Comparison of ENCODE assay signal across 30 cellular contexts in the genomic region with DNA sequence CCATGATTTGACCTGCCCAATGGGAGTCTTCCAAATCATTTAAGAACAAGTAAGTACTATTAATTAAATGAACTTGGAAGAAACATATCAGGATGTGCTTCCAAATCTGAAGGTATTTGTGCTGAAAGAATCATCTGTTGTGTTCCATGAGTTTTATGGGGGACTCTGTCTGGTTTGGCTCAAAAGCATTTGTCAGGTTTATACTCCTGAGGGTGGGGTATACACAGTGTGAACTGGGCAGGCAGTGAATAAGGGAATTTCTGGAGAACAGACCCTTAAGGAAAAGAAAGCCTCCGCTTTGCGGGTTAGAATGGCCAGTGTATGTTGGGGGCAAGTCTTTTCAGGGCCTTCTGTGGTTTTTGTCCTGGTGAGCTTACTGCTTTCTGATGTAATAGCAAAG.
"Had no signal": no experiment of that assay in that cellular context is flagged by ENCODE, and none has a peak within 500 bp of the region (broad histone marks: within the 10 kb centered on the region; RNA-seq: fewer than 3 reads in every experiment).

No MANE protein-coding gene starts in this region.

- ATAC-seq: gastrocnemius medialis, psoas muscle, upper lobe of right lung had no signal

- H3K27ac ChIP-seq: ascending aorta, epithelial cell of prostate, esophagus squamous epithelium, gastrocnemius medialis, left ventricle myocardium inferior, neutrophil, ovary, psoas muscle, suprapubic skin, tibial artery, upper lobe of right lung had no signal

- H3K9me3 ChIP-seq: ascending aorta, esophagus squamous epithelium, gastrocnemius medialis, left ventricle myocardium inferior, neutrophil, ovary, psoas muscle, suprapubic skin, tibial artery, upper lobe of right lung had no signal

- H3K4me3 ChIP-seq: ascending aorta, esophagus squamous epithelium, gastrocnemius medialis, left ventricle myocardium inferior, lung, ovary, psoas muscle, suprapubic skin, tibial artery, upper lobe of right lung had no signal

- H3K36me3 ChIP-seq: gastrocnemius medialis, left ventricle myocardium inferior, neutrophil, ovary had no signal

- H3K27me3 ChIP-seq: ascending aorta, esophagus squamous epithelium, gastrocnemius medialis, ovary, suprapubic skin, tibial artery, upper lobe of right lung had no signal

- DNase-seq: activated CD4-positive, alpha-beta memory T cell treated with anti-CD3 and anti-CD28 coated beads for 36 hours; activated CD4-positive, alpha-beta T cell treated with anti-CD3 and anti-CD28 coated beads, Interleukin-2, amount 10 ng/mL, durations not matched to agents 24 days and 14 days; activated CD4-positive, CD25-positive, alpha-beta regulatory T cell treated with anti-CD3 and anti-CD28 coated beads, Interleukin-2, amount 50 U/mL, for 72 hours; activated CD8-positive, alpha-beta memory T cell treated with anti-CD3 and anti-CD28 coated beads, Interleukin-2, amount 50 U/mL, for 4 hours; activated gamma-delta T cell; activated naive CD4-positive, alpha-beta T cell treated with anti-CD3 and anti-CD28 coated beads, Interleukin-2, amount 10 ng/mL, durations not matched to agents 7 days and 5 days; activated naive CD8-positive, alpha-beta T cell treated with anti-CD3 and anti-CD28 coated beads, Interleukin-2, amount 10 ng/mL, durations not matched to agents 7 days and 5 days; activated T-cell treated with anti-CD3 and anti-CD28 coated beads, Interleukin-2, amount 50 U/mL, for 1 hour; caudate nucleus; dermis blood vessel endothelial cell; effector CD4-positive, alpha-beta T cell; esophagus squamous epithelium; gastrocnemius medialis; glutamatergic neuron; left ventricle myocardium inferior; naive B cell; nephron progenitor cell; ovary; psoas muscle; stimulated activated CD4-positive, alpha-beta T cell treated with anti-CD3 and anti-CD28 coated beads, Interleukin-15, amount 100 ng/mL, for 24 hours; stimulated activated CD4-positive, alpha-beta T cell treated with anti-CD3 and anti-CD28 coated beads, Interleukin-2, amount 100 ng/mL, for 24 hours; stimulated activated naive CD4-positive, alpha-beta T cell; T-helper 2 cell; tibial artery; upper lobe of right lung had no signal
